ENCODE assay signal across 20 cellular contexts in the genomic region with DNA sequence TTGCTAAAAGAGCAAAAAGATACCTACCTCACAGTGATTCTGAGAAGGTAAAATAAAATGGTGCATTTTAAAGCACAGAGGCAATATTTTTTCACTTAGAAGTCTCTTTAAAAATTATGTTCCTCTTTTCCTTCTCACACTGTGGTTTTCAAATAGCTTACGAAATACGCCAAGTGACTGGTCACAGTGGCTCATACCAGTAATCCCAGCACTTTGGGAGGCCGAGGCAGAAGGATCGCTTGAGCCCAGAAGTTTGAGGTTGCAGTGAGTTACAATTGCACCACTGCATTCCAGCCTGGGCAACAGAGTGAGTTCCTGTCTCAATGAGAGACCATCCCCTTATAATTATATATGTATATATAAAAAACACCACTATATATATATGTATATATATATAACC.
"Had no signal": no experiment of that assay in that cellular context is flagged by ENCODE, and none has a peak within 500 bp of the region (broad histone marks: within the 10 kb centered on the region; RNA-seq: fewer than 3 reads in every experiment).

No MANE protein-coding gene starts in this region.

- H3K9me3 Mint-ChIP-seq: activated B cell treated with CpG ODN at 0.5 μM for 24 hours; activated T-cell treated with anti-CD3 and anti-CD28 coated beads, Interleukin-2, amount 50 U/mL, for 72 hours; central memory CD8-positive, alpha-beta T cell; nephron had no signal

- H3K27ac ChIP-seq: brain microvascular endothelial cell, coronary artery had no signal

- H3K27me3 ChIP-seq: brain microvascular endothelial cell had no signal

- H3K27ac Mint-ChIP-seq: activated B cell treated with CpG ODN at 0.5 μM for 24 hours; activated CD8-positive, alpha-beta T cell treated with anti-CD3 and anti-CD28 coated beads, Interleukin-2, amount 10 ng/mL, durations not matched to agents 7 days and 5 days; activated T-cell treated with anti-CD3 and anti-CD28 coated beads, Interleukin-2, amount 50 U/mL, for 72 hours; nephron; stimulated activated memory B cell treated with anti-CD40 and anti-IgM and Interleukin-4, amounts not matched to agents 10 μg/mL and 1 μg/mL and 100 μg/mL, for 72 hours had no signal

- H3K4me3 ChIP-seq: coronary artery had no signal

- ATAC-seq: activated CD8-positive, alpha-beta T cell treated with anti-CD3 and anti-CD28 coated beads, Interleukin-2, amount 10 ng/mL, durations not matched to agents 7 days and 5 days; activated T-cell treated with anti-CD3 and anti-CD28 coated beads, Interleukin-2, amount 50 U/mL, for 72 hours; stimulated activated memory B cell treated with anti-CD40 and anti-IgM and Interleukin-4, amounts not matched to agents 10 μg/mL and 1 μg/mL and 100 μg/mL, for 72 hours had no signal

- H3K27me3 Mint-ChIP-seq: activated B cell treated with CpG ODN at 0.5 μM for 24 hours; central memory CD8-positive, alpha-beta T cell; stimulated activated memory B cell treated with anti-CD40 and anti-IgM and Interleukin-4, amounts not matched to agents 10 μg/mL and 1 μg/mL and 100 μg/mL, for 72 hours had no signal

- H3K36me3 Mint-ChIP-seq: stimulated activated memory B cell treated with anti-CD40 and anti-IgM and Interleukin-4, amounts not matched to agents 10 μg/mL and 1 μg/mL and 100 μg/mL, for 72 hours had no signal

- H3K4me1 Mint-ChIP-seq: activated B cell treated with CpG ODN at 0.5 μM for 24 hours; central memory CD8-positive, alpha-beta T cell; nephron; stimulated activated memory B cell treated with anti-CD40 and anti-IgM and Interleukin-4, amounts not matched to agents 10 μg/mL and 1 μg/mL and 100 μg/mL, for 72 hours had no signal

- DNase-seq: activated B cell treated with CpG ODN at 0.5 μM for 24 hours; activated CD4-positive, alpha-beta T cell treated with anti-CD3 and anti-CD28 coated beads for 48 hours; activated CD8-positive, alpha-beta memory T cell treated with anti-CD3 and anti-CD28 coated beads, Interleukin-2, amount 50 U/mL, for 4 hours; activated CD8-positive, alpha-beta T cell treated with anti-CD3 and anti-CD28 coated beads, Interleukin-2, amount 10 ng/mL, durations not matched to agents 7 days and 5 days; activated naive CD4-positive, alpha-beta T cell; activated T-cell treated with anti-CD3 and anti-CD28 coated beads, Interleukin-2, amount 50 U/mL, for 72 hours; anterior cingulate cortex; brain microvascular endothelial cell; effector CD8-positive, alpha-beta T cell; foreskin fibroblast; hypothalamus; kidney glomerular epithelial cell; mesendoderm; nucleus accumbens; stimulated activated CD4-positive, alpha-beta T cell treated with anti-CD3 and anti-CD28 coated beads, Interleukin-2, amount 100 ng/mL, for 48 hours; T-helper 9 cell had no signal

- H3K4me3 Mint-ChIP-seq: activated B cell treated with CpG ODN at 0.5 μM for 24 hours; activated CD8-positive, alpha-beta T cell treated with anti-CD3 and anti-CD28 coated beads, Interleukin-2, amount 10 ng/mL, durations not matched to agents 7 days and 5 days; activated T-cell treated with anti-CD3 and anti-CD28 coated beads, Interleukin-2, amount 50 U/mL, for 72 hours; central memory CD8-positive, alpha-beta T cell; nephron; stimulated activated memory B cell treated with anti-CD40 and anti-IgM and Interleukin-4, amounts not matched to agents 10 μg/mL and 1 μg/mL and 100 μg/mL, for 72 hours had no signal

- H3K36me3 ChIP-seq: brain microvascular endothelial cell had no signal
